In genomic region chrX:132876509-132876837, GRCh38 we compare ENCODE assay signal across 19 cellular contexts.
DNase-seq lines count a peak whose midpoint lies in the region; ATAC-seq and TF ChIP-seq lines count a peak whose summit lies in the region.
"Had no signal": no experiment of that assay in that cellular context is flagged by ENCODE, and none has a peak within 500 bp of the region (broad histone marks: within the 10 kb centered on the region; RNA-seq: fewer than 3 reads in every experiment).

No MANE protein-coding gene starts in this region.

- H3K9ac ChIP-seq in ES-I3 (ENCODE audit: low read depth, low read length) (peak overlapping the region; percentile 11; the same call in 1 of the 2 replicates), HUES64 (ENCODE audit: low read depth, low read length) (no peak overlapping the region), iPS-15b (ENCODE audit: low read depth, low read length) (no peak overlapping the region), neuronal stem cell (ENCODE audit: low read depth, low read length, poor library complexity) (no peak overlapping the region), smooth muscle cell (ENCODE audit: low read depth) (no peak overlapping the region)

- no peak overlapping the region for H2BK15ac ChIP-seq in neuronal stem cell (ENCODE audit: low read length)

- H2BK120ac ChIP-seq in neuronal stem cell (ENCODE audit: low read depth, low read length), result no peak overlapping the region

- H3K4me2 ChIP-seq in neuronal stem cell (ENCODE audit: insufficient read depth, low read length, poor library complexity, severe bottlenecking) (no peak overlapping the region), smooth muscle cell (no peak overlapping the region)

- no peak overlapping the region for H4K8ac ChIP-seq in neuronal stem cell (ENCODE audit: low read depth, low read length)

- TF ChIP-seq CTCF in upper lobe of right lung (IDR thresholded peaks at IDR 0.05), result no peak
- no peak for TF ChIP-seq CTCF in smooth muscle cell (IDR thresholded peaks at IDR 0.05; ENCODE audit: borderline replicate concordance, insufficient read depth, poor library complexity, severe bottlenecking)

- 0% methylated on average over 1 of the region's 1 CpG for WGBS in HUES64
- WGBS in neuronal stem cell (ENCODE audit: extremely low coverage in 2 of 2, insufficient read length in 2 of 2, insufficient replicate concordance in 1 of 2), 2 donors, result no CpG with 5 or more reads among the region's 1 CpG
- WGBS in smooth muscle cell (ENCODE audit: low lambda C conversion rate), result 33% methylated on average over 1 of the region's 1 CpG

- no peaks in the 10 kb centered on the region for H3K27me3 ChIP-seq in HUES64 (ENCODE audit: insufficient read depth, low read length)
- H3K27me3 ChIP-seq in iPS-15b (ENCODE audit: control insufficient read depth, insufficient read depth, low read length), result no peaks in the 10 kb centered on the region
- no peaks in the 10 kb centered on the region for H3K27me3 ChIP-seq in neuronal stem cell (ENCODE audit: control insufficient read depth in 3 of 3, insufficient read depth in 3 of 3, low read depth in 1 of 3, low read length in 3 of 3)
- H3K27me3 ChIP-seq in upper lobe of right lung, result no peaks in the 10 kb centered on the region
- no peaks in the 10 kb centered on the region for H3K27me3 ChIP-seq in smooth muscle cell (ENCODE audit: low read depth)
- H3K27me3 ChIP-seq: esophagus squamous epithelium, sigmoid colon had no signal

- DNase-seq in neuronal stem cell (ENCODE audit: low spot score), result no peak
- DNase-seq in upper lobe of right lung, result no peak
- no peak for DNase-seq in smooth muscle cell (lab: John Stamatoyannopoulos, UW; ENCODE audit: unreplicated experiment)
- no peak for DNase-seq in activated CD8-positive, alpha-beta T cell treated with anti-CD3 and anti-CD28 coated beads, Interleukin-2, amount 10 ng/mL, durations not matched to agents 7 days and 5 days
- DNase-seq: activated CD4-positive, CD25-positive, alpha-beta regulatory T cell; activated CD8-positive, alpha-beta memory T cell treated with anti-CD3 and anti-CD28 coated beads for 24 hours; activated naive CD8-positive, alpha-beta T cell treated with anti-CD3 and anti-CD28 coated beads for 36 hours; COR-L47; esophagus squamous epithelium; midbrain; NCI-H1417; NK-92 treated with Interleukin-12 subunit alpha and Interleukin-12 subunit beta, amount 100 ng/mL, for 24 hours; nucleus accumbens; sigmoid colon had no signal

- H3K27ac Mint-ChIP-seq in activated CD8-positive, alpha-beta T cell treated with anti-CD3 and anti-CD28 coated beads, Interleukin-2, amount 10 ng/mL, durations not matched to agents 7 days and 5 days, result no peak overlapping the region
- H3K27ac Mint-ChIP-seq: activated naive CD8-positive, alpha-beta T cell treated with anti-CD3 and anti-CD28 coated beads for 36 hours had no signal

- intact Hi-C loops in upper lobe of right lung (cut with DNase I), result no loop called here

- H3K4me3 Mint-ChIP-seq in activated CD8-positive, alpha-beta T cell treated with anti-CD3 and anti-CD28 coated beads, Interleukin-2, amount 10 ng/mL, durations not matched to agents 7 days and 5 days, result no peak overlapping the region
- H3K4me3 Mint-ChIP-seq: activated naive CD8-positive, alpha-beta T cell treated with anti-CD3 and anti-CD28 coated beads for 36 hours had no signal

- H3K18ac ChIP-seq in neuronal stem cell (ENCODE audit: low read length), result no peak overlapping the region

- H2AFZ ChIP-seq in neuronal stem cell (ENCODE audit: low read length) (no peak overlapping the region), smooth muscle cell (ENCODE audit: low read depth) (no peak overlapping the region)

- CTCF ChIA-PET in activated CD8-positive, alpha-beta T cell treated with anti-CD3 and anti-CD28 coated beads, Interleukin-2, amount 10 ng/mL, durations not matched to agents 7 days and 5 days (lab: Charles Lee), result no interaction called here

- peak overlapping the region; percentile 92 for H3K27ac ChIP-seq in HUES64 (ENCODE audit: low read depth, low read length)
- H3K27ac ChIP-seq in neuronal stem cell (replicated peaks; ENCODE audit: low read length), result peak overlapping the region; percentile 93
- no peak overlapping the region for H3K27ac ChIP-seq in upper lobe of right lung
- no peak overlapping the region for H3K27ac ChIP-seq in smooth muscle cell (ENCODE audit: low read depth)
- H3K27ac ChIP-seq: breast epithelium, esophagus squamous epithelium, sigmoid colon had no signal

- H3K79me2 ChIP-seq in smooth muscle cell (ENCODE audit: low read depth), result no peaks in the 10 kb centered on the region

- H3K4me3 ChIP-seq in HUES64 (ENCODE audit: low read length) (peak overlapping the region; percentile 35), iPS-15b (ENCODE audit: low read depth, low read length) (peak overlapping the region; percentile 14), neuronal stem cell (ENCODE audit: low read length in 2 of 2) (no peak overlapping the region), upper lobe of right lung (no peak overlapping the region), smooth muscle cell (no peak overlapping the region)
- H3K4me3 ChIP-seq: breast epithelium, esophagus squamous epithelium, sigmoid colon had no signal

- no peak overlapping the region for H3K23ac ChIP-seq in neuronal stem cell (ENCODE audit: low read depth, low read length, poor library complexity)

- H3K79me1 ChIP-seq in neuronal stem cell (ENCODE audit: low read depth, low read length), result no peaks in the 10 kb centered on the region

- ATAC-seq in upper lobe of right lung (no peak), HG02938 (IDR thresholded peaks at IDR 0.05; ENCODE audit: unreplicated experiment) (no peak)
- no peak for ATAC-seq in activated CD8-positive, alpha-beta T cell treated with anti-CD3 and anti-CD28 coated beads, Interleukin-2, amount 10 ng/mL, durations not matched to agents 7 days and 5 days

- no peaks in the 10 kb centered on the region for H3K36me3 Mint-ChIP-seq in activated CD8-positive, alpha-beta T cell treated with anti-CD3 and anti-CD28 coated beads, Interleukin-2, amount 10 ng/mL, durations not matched to agents 7 days and 5 days (ENCODE audit: low read depth)
- H3K36me3 Mint-ChIP-seq: activated naive CD8-positive, alpha-beta T cell treated with anti-CD3 and anti-CD28 coated beads for 36 hours had no signal

- H4K91ac ChIP-seq in neuronal stem cell (ENCODE audit: low read depth, low read length, poor library complexity), result no peak overlapping the region

- no peak overlapping the region for H3K4ac ChIP-seq in neuronal stem cell (ENCODE audit: low read length)

- no peaks in the 10 kb centered on the region for H4K20me1 ChIP-seq in smooth muscle cell (ENCODE audit: low read depth)

- no peak overlapping the region for H3K14ac ChIP-seq in neuronal stem cell (ENCODE audit: low read length)

- H3K4me1 ChIP-seq in ES-I3 (ENCODE audit: insufficient read depth, low read length), result peaks cover 49% of the 10 kb centered on the region
- peaks cover 53% of the 10 kb centered on the region for H3K4me1 ChIP-seq in HUES64 (ENCODE audit: insufficient read depth, low read length)
- H3K4me1 ChIP-seq in iPS-15b (ENCODE audit: control insufficient read depth, insufficient read depth, low read length), result peaks cover 46% of the 10 kb centered on the region
- peaks cover 21 to 26% of the 10 kb centered on the region in 2 donors for H3K4me1 ChIP-seq in neuronal stem cell (ENCODE audit: control insufficient read depth in 2 of 2, insufficient read depth in 1 of 2, low read depth in 1 of 2, low read length in 2 of 2)
- H3K4me1 ChIP-seq in upper lobe of right lung, result no peaks in the 10 kb centered on the region
- peaks cover 33% of the 10 kb centered on the region for H3K4me1 ChIP-seq in smooth muscle cell (ENCODE audit: low read depth)
- H3K4me1 ChIP-seq: breast epithelium, esophagus squamous epithelium had no signal

- H3K27me3 Mint-ChIP-seq in activated CD8-positive, alpha-beta T cell treated with anti-CD3 and anti-CD28 coated beads, Interleukin-2, amount 10 ng/mL, durations not matched to agents 7 days and 5 days (ENCODE audit: low read depth), result no peaks in the 10 kb centered on the region

- no peaks in the 10 kb centered on the region for H3K36me3 ChIP-seq in ES-I3 (ENCODE audit: insufficient read depth, low read length)
- no peaks in the 10 kb centered on the region for H3K36me3 ChIP-seq in HUES64 (ENCODE audit: insufficient read depth, low read length)
- no peaks in the 10 kb centered on the region for H3K36me3 ChIP-seq in iPS-15b (ENCODE audit: control insufficient read depth, insufficient read depth, low read length)
- H3K36me3 ChIP-seq in neuronal stem cell (replicated peaks in 1 of 2; ENCODE audit: control insufficient read depth in 2 of 2, insufficient read depth in 2 of 2, low read length in 2 of 2), result no peaks in the 10 kb centered on the region
- H3K36me3 ChIP-seq in upper lobe of right lung, result no peaks in the 10 kb centered on the region
- no peaks in the 10 kb centered on the region for H3K36me3 ChIP-seq in smooth muscle cell (ENCODE audit: low read depth)
- H3K36me3 ChIP-seq: breast epithelium, esophagus squamous epithelium, sigmoid colon had no signal

- H3K9me3 ChIP-seq in ES-I3 (ENCODE audit: control insufficient read depth, insufficient read depth, low read length) (no peaks in the 10 kb centered on the region), HUES64 (ENCODE audit: insufficient read depth, low read depth, low read length) (no peaks in the 10 kb centered on the region), iPS-15b (ENCODE audit: control insufficient read depth, insufficient read depth, low read length) (no peaks in the 10 kb centered on the region), neuronal stem cell (replicated peaks in 1 of 2; ENCODE audit: control insufficient read depth in 2 of 2, insufficient read depth in 1 of 2, low read depth in 1 of 2, low read length in 2 of 2) (no peaks in the 10 kb centered on the region), upper lobe of right lung (no peaks in the 10 kb centered on the region), smooth muscle cell (replicated peaks; ENCODE audit: low read depth) (no peaks in the 10 kb centered on the region)
- H3K9me3 ChIP-seq: breast epithelium, esophagus squamous epithelium, sigmoid colon had no signal

- no peak overlapping the region for H2BK5ac ChIP-seq in neuronal stem cell (ENCODE audit: low read length)

- no peak overlapping the region for H2BK12ac ChIP-seq in neuronal stem cell (ENCODE audit: low read length)

- POLR2A ChIA-PET in activated CD8-positive, alpha-beta T cell treated with anti-CD3 and anti-CD28 coated beads, Interleukin-2, amount 10 ng/mL, durations not matched to agents 7 days and 5 days (lab: Charles Lee), result no interaction called here

- H3K9me3 Mint-ChIP-seq in activated CD8-positive, alpha-beta T cell treated with anti-CD3 and anti-CD28 coated beads, Interleukin-2, amount 10 ng/mL, durations not matched to agents 7 days and 5 days (ENCODE audit: insufficient read depth), result no peaks in the 10 kb centered on the region
- H3K9me3 Mint-ChIP-seq: activated naive CD8-positive, alpha-beta T cell treated with anti-CD3 and anti-CD28 coated beads for 36 hours had no signal

- H2AK5ac ChIP-seq in neuronal stem cell (ENCODE audit: low read depth, low read length), result no peak overlapping the region

- no peaks in the 10 kb centered on the region for H3F3A ChIP-seq in smooth muscle cell (ENCODE audit: low read depth)

- H3K4me1 Mint-ChIP-seq in activated CD8-positive, alpha-beta T cell treated with anti-CD3 and anti-CD28 coated beads, Interleukin-2, amount 10 ng/mL, durations not matched to agents 7 days and 5 days (ENCODE audit: low read depth), result no peaks in the 10 kb centered on the region
- H3K4me1 Mint-ChIP-seq: activated naive CD8-positive, alpha-beta T cell treated with anti-CD3 and anti-CD28 coated beads for 36 hours had no signal

Comparison
In these comparisons a context has a peak if more than half of its experiments do, and no peak if none do; other contexts are left out.
1. H3K27ac ChIP-seq: peak in HUES64 (single experiment) and neuronal stem cell (single experiment); none in upper lobe of right lung (single experiment) and smooth muscle cell (single experiment).
2. H3K4me3 ChIP-seq: peak in HUES64 (single experiment) and iPS-15b (single experiment); none in neuronal stem cell (0 of 2), upper lobe of right lung (single experiment) and smooth muscle cell (single experiment).